9 cellular contexts compared by ENCODE assay signal in the genomic region with DNA sequence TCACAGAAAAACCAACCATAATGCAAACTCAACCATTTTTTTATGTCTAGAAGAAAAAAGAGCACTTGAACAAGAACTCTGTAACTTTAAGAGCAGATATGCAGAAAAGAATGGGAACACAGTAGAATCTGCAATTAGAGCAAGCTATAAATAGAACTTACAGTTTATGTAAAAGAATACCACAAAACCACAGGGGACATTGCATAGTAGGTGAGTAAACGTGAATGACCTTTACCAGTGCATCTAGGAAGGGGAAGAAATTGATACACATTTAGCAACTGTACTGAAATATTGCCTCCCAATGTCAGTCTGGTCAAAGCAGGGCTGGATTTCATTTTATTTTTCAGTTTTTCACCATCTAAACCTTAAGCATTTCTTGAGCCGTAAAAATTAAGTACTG.
DNase-seq lines count a peak whose midpoint lies in the region; ATAC-seq and TF ChIP-seq lines count a peak whose summit lies in the region.
"Had no signal": no experiment of that assay in that cellular context is flagged by ENCODE, and none has a peak within 500 bp of the region (broad histone marks: within the 10 kb centered on the region; RNA-seq: fewer than 3 reads in every experiment).

No MANE protein-coding gene starts in this region.

- H3K4me1 ChIP-seq in mesendoderm (ENCODE audit: control insufficient read depth, low read depth, low read length), result no peaks in the 10 kb centered on the region

- H3K79me2 ChIP-seq in mesendoderm (ENCODE audit: control insufficient read depth, insufficient read depth, low read length), result no peaks in the 10 kb centered on the region

- no peak overlapping the region for H2BK120ac ChIP-seq in mesendoderm (ENCODE audit: low read depth, low read length)

- no peak overlapping the region for H3K9ac ChIP-seq in mesendoderm (ENCODE audit: low read length)

- ATAC-seq in CD4-positive, alpha-beta T cell (ENCODE audit: poor library complexity), result no peak

- H3K4me3 Mint-ChIP-seq in CD4-positive, alpha-beta T cell, result no peak overlapping the region
- H3K4me3 Mint-ChIP-seq: mesothelial cell of epicardium had no signal

- H3K4ac ChIP-seq in mesendoderm (ENCODE audit: low read depth, low read length), result no peak overlapping the region

- CTCF ChIA-PET in HEK293T (lab: Yijun Ruan, JAX), result no interaction called here
- CTCF ChIA-PET in CD4-positive, alpha-beta T cell (lab: Charles Lee), result no interaction called here

- H3K56ac ChIP-seq in mesendoderm (ENCODE audit: low read length), result no peak overlapping the region

- WGBS in mesendoderm (ENCODE audit: extremely low coverage, insufficient coverage, low lambda C conversion rate), result no CpG with 5 or more reads among the region's 2 CpGs

- no peak for TF ChIP-seq CTCF in foreskin fibroblast (IDR thresholded peaks at IDR 0.05; ENCODE audit: low read depth, low read length)
- no peak for TF ChIP-seq CTCF in dorsolateral prefrontal cortex (IDR thresholded peaks at IDR 0.05 in 54 of 56, conservative IDR thresholded peaks at IDR 0.05 in 2 of 56; ENCODE audit: low read depth in 1 of 56, partially characterized antibody in 56 of 56)
- TF ChIP-seq CTCF in CD4-positive, alpha-beta T cell (IDR thresholded peaks at IDR 0.05), result no peak

- no peaks in the 10 kb centered on the region for H3K79me1 ChIP-seq in mesendoderm (ENCODE audit: low read length)

- H3K36me3 Mint-ChIP-seq in CD4-positive, alpha-beta T cell (ENCODE audit: low read depth), result no peaks in the 10 kb centered on the region
- H3K36me3 Mint-ChIP-seq: mesothelial cell of epicardium had no signal

- H2AK5ac ChIP-seq in mesendoderm (ENCODE audit: low read length), result no peak overlapping the region

- no peak overlapping the region for H3K4me2 ChIP-seq in mesendoderm (ENCODE audit: low read length)

- no peak overlapping the region for H2BK15ac ChIP-seq in mesendoderm (replicated peaks; ENCODE audit: low read depth)

- no peaks in the 10 kb centered on the region for H3K9me3 ChIP-seq in CD4-positive, alpha-beta T cell (ENCODE audit: control insufficient read depth, low read length)

- no peak overlapping the region for H4K5ac ChIP-seq in mesendoderm (ENCODE audit: low read length)

- POLR2A ChIA-PET in HEK293T (lab: Yijun Ruan, JAX), result no interaction called here
- POLR2A ChIA-PET in CD4-positive, alpha-beta T cell (lab: Charles Lee), result no interaction called here

- peaks cover 3% of the 10 kb centered on the region for H3K9me3 Mint-ChIP-seq in CD4-positive, alpha-beta T cell
- H3K9me3 Mint-ChIP-seq: mesothelial cell of epicardium had no signal

- H3K18ac ChIP-seq in mesendoderm (ENCODE audit: low read length), result no peak overlapping the region

- H3K4me3 ChIP-seq in foreskin fibroblast (ENCODE audit: low read depth in 1 of 2, low read length in 2 of 2) (no peak overlapping the region), dorsolateral prefrontal cortex (no peak overlapping the region), mesendoderm (ENCODE audit: low read length) (no peak overlapping the region)

- intact Hi-C loops in posterior cingulate gyrus (cut with DNase I), result no loop called here
- intact Hi-C loops in dorsolateral prefrontal cortex (cut with DNase I), result no loop called here
- intact Hi-C loops in CD4-positive, alpha-beta T cell (cut with DNase I, micrococcal nuclease), result no loop called here

- H3K23ac ChIP-seq in mesendoderm (ENCODE audit: low read length), result no peak overlapping the region

- H3K27ac ChIP-seq in dorsolateral prefrontal cortex, result no peak overlapping the region
- H3K27ac ChIP-seq in mesendoderm (ENCODE audit: low read depth, low read length), result no peak overlapping the region
- no peak overlapping the region for H3K27ac ChIP-seq in CD4-positive, alpha-beta T cell (ENCODE audit: low read depth, low read length)

- H4K8ac ChIP-seq in mesendoderm (ENCODE audit: low read depth, low read length), result no peak overlapping the region

- H3K27me3 Mint-ChIP-seq in CD4-positive, alpha-beta T cell, result peaks cover 11% of the 10 kb centered on the region

- H3K27me3 ChIP-seq in dorsolateral prefrontal cortex, result no peaks in the 10 kb centered on the region
- no peaks in the 10 kb centered on the region for H3K27me3 ChIP-seq in mesendoderm (ENCODE audit: insufficient read depth, low read length, poor library complexity)
- H3K27me3 ChIP-seq in CD4-positive, alpha-beta T cell (ENCODE audit: control insufficient read depth, insufficient read depth, low read length), result no peaks in the 10 kb centered on the region

- no peaks in the 10 kb centered on the region for H3K4me1 Mint-ChIP-seq in CD4-positive, alpha-beta T cell (ENCODE audit: low read depth)
- H3K4me1 Mint-ChIP-seq: mesothelial cell of epicardium had no signal

- H3K27ac Mint-ChIP-seq in CD4-positive, alpha-beta T cell, result no peak overlapping the region
- H3K27ac Mint-ChIP-seq: mesothelial cell of epicardium had no signal

- H3K36me3 ChIP-seq in mesendoderm (ENCODE audit: control insufficient read depth, insufficient read depth, low read length), result no peaks in the 10 kb centered on the region

- DNase-seq in EL (peak; percentile 69), HEK293T (ENCODE audit: extremely low spot score) (peak; percentile 32), NOMO-1 (lab: John Stamatoyannopoulos, UW; ENCODE audit: unreplicated experiment in 2 of 2) (peak; percentile 64 to 99), foreskin fibroblast (peak; percentile 9 to 24), posterior cingulate gyrus (no peak), dorsolateral prefrontal cortex (no peak), mesendoderm (no peak)
- no peak for DNase-seq in CD4-positive, alpha-beta T cell

- no peak overlapping the region for H2BK5ac ChIP-seq in mesendoderm (ENCODE audit: low read length)

TF ChIP-seq in HEK293T, 16 proteins besides CTCF, POLR2A, EP300 and RAD21:
- TF ChIP-seq, protein P1, sequence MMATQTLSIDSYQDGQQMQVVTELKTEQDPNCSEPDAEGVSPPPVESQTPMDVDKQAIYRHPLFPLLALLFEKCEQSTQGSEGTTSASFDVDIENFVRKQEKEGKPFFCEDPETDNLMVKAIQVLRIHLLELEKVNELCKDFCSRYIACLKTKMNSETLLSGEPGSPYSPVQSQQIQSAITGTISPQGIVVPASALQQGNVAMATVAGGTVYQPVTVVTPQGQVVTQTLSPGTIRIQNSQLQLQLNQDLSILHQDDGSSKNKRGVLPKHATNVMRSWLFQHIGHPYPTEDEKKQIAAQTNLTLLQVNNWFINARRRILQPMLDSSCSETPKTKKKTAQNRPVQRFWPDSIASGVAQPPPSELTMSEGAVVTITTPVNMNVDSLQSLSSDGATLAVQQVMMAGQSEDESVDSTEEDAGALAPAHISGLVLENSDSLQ (IDR thresholded peaks at IDR 0.05), result 0 out of 2 replicates have a peak, but pooled peaks have one; percentile 11
- no peak for TF ChIP-seq ELF4 (IDR thresholded peaks at IDR 0.05)
TF ChIP-seq in HEK293T: peak in this region for 1.

Comparison
In these comparisons a context has a peak if more than half of its experiments do, and no peak if none do; other contexts are left out.
1. DNase-seq: peak in EL (single experiment), HEK293T (single experiment), NOMO-1 (2 of 2) and foreskin fibroblast (2 of 2); none in posterior cingulate gyrus (0 of 10), dorsolateral prefrontal cortex (0 of 10), mesendoderm (single experiment) and CD4-positive, alpha-beta T cell (0 of 10).